22 cellular contexts compared by ENCODE assay signal in genomic region chr3:134064081-134064480, GRCh38. TPM values are rescaled to one million over a fixed set of nuclear protein-coding genes. Genes with fewer than 3 reads are reported as not detected.
DNase-seq lines count a peak whose midpoint lies in the region; ATAC-seq and TF ChIP-seq lines count a peak whose summit lies in the region.
"Had no signal": no experiment of that assay in that cellular context is flagged by ENCODE, and none has a peak within 500 bp of the region (broad histone marks: within the 10 kb centered on the region; RNA-seq: fewer than 3 reads in every experiment).

No MANE protein-coding gene starts in this region.

- H3K27ac ChIP-seq in heart left ventricle: no peak overlapping the region
- H3K27ac ChIP-seq in vagina: no peak overlapping the region
- H3K27ac ChIP-seq: BLaER1, GM23248 had no signal

- no peaks in the 10 kb centered on the region for H3K36me3 Mint-ChIP-seq in osteocyte (ENCODE audit: unreplicated experiment)
- H3K36me3 Mint-ChIP-seq: CD14-positive monocyte; CD4-positive, alpha-beta memory T cell had no signal

- H3K27me3 Mint-ChIP-seq in osteocyte (ENCODE audit: unreplicated experiment): no peaks in the 10 kb centered on the region

- TF ChIP-seq POLR2A in heart left ventricle (IDR thresholded peaks at IDR 0.05) (no peak), vagina (IDR thresholded peaks at IDR 0.05) (no peak)

- H3K4me3 ChIP-seq in heart left ventricle (no peak overlapping the region), vagina (no peak overlapping the region)
- H3K4me3 ChIP-seq: BLaER1, GM12878, GM23248, HAP-1 had no signal

- TF ChIP-seq CTCF in heart left ventricle (IDR thresholded peaks at IDR 0.05) (no peak), osteocyte (IDR thresholded peaks at IDR 0.05) (no peak), vagina (IDR thresholded peaks at IDR 0.05) (no peak)

- ATAC-seq in heart left ventricle (no peak), GM18873 (IDR thresholded peaks at IDR 0.05; ENCODE audit: low FRiP score, unreplicated experiment) (no peak)
- ATAC-seq: GM12878, HepG2 had no signal

- no peaks in the 10 kb centered on the region for H3K36me3 ChIP-seq in heart left ventricle
- H3K36me3 ChIP-seq in vagina: no peaks in the 10 kb centered on the region
- H3K36me3 ChIP-seq: BLaER1, HAP-1 had no signal

- intact Hi-C loops in cardiac septum (cut with DNase I) (no loop called here), heart left ventricle (cut with DNase I) (no loop called here), vagina (cut with DNase I) (no loop called here)

- no peak overlapping the region for H3K27ac Mint-ChIP-seq in osteocyte (ENCODE audit: unreplicated experiment)
- H3K27ac Mint-ChIP-seq: CD14-positive monocyte; CD4-positive, alpha-beta memory T cell had no signal

- no peaks in the 10 kb centered on the region for H3K9me3 Mint-ChIP-seq in osteocyte (ENCODE audit: unreplicated experiment)
- H3K9me3 Mint-ChIP-seq: CD4-positive, alpha-beta memory T cell had no signal

- H3K4me1 Mint-ChIP-seq in osteocyte (ENCODE audit: unreplicated experiment): peaks cover 55% of the 10 kb centered on the region
- H3K4me1 Mint-ChIP-seq: CD14-positive monocyte; CD4-positive, alpha-beta memory T cell had no signal

- no peaks in the 10 kb centered on the region for H3K27me3 ChIP-seq in heart left ventricle
- H3K27me3 ChIP-seq in vagina: no peaks in the 10 kb centered on the region
- H3K27me3 ChIP-seq: BLaER1 had no signal

- peak; percentile 65 for DNase-seq in cardiac septum (ENCODE audit: low spot score)
- DNase-seq in heart left ventricle: no peak
- peak; percentile 9 for DNase-seq in ecto neural progenitor cell (ENCODE audit: low spot score)
- peak; percentile 30 for DNase-seq in osteocyte (ENCODE audit: extremely low spot score, unreplicated experiment)
- peak; percentile 52 to 74 for DNase-seq in vagina (ENCODE audit: extremely low spot score in 2 of 2)
- no peak for DNase-seq in UCSD-AML1 (lab: John Stamatoyannopoulos, UW; ENCODE audit: unreplicated experiment)
- DNase-seq in DMS153 (lab: John Stamatoyannopoulos, UW): no peak
- DNase-seq: 8988T; Calu3; CD4-positive, alpha-beta memory T cell; DMS53; DND-41; EL; GM23248 had no signal

- H3K9me3 ChIP-seq in heart left ventricle: no peaks in the 10 kb centered on the region
- no peaks in the 10 kb centered on the region for H3K9me3 ChIP-seq in vagina
- H3K9me3 ChIP-seq: BLaER1, HAP-1 had no signal

- H3K4me3 Mint-ChIP-seq in osteocyte (ENCODE audit: unreplicated experiment): no peak overlapping the region
- H3K4me3 Mint-ChIP-seq: CD14-positive monocyte; CD4-positive, alpha-beta memory T cell had no signal

- peaks cover 0 to 36% (median 14%) of the 10 kb centered on the region in 12 donors for H3K4me1 ChIP-seq in heart left ventricle
- H3K4me1 ChIP-seq in vagina: peaks cover 9% of the 10 kb centered on the region
- H3K4me1 ChIP-seq: BLaER1, HAP-1 had no signal

- 84 to 91% (median 88%) methylated on average over 2 of the region's 2 CpGs for WGBS in heart left ventricle, 4 donors

RNA-seq across cellular contexts. Expression of gene SLCO2A1, which starts 34.4 kb away (rescaled TPM):
- 59.2 TPM for total RNA-seq in cardiac septum
- total RNA-seq in heart left ventricle: 10 to 100 TPM in 6 of 9 donors, 1 to 10 TPM in 3; 2.8 to 28.4 (median 13.9) TPM
- 10 to 100 TPM in 1 of 2 donors, 1 to 10 TPM in 1; 8.3 to 13.9 TPM for polyA plus RNA-seq in heart left ventricle
- 9.8 and 10.7 TPM in 2 replicates for total RNA-seq in osteocyte
- 40.3 TPM for total RNA-seq in vagina
- total RNA-seq: A673; Calu3; CD4-positive, alpha-beta memory T cell; G401; HepG2 had no signal
- polyA plus RNA-seq: CD4-positive, alpha-beta memory T cell; GM12878 had no signal

Comparison
In these comparisons a context has a peak if more than half of its experiments do, and no peak if none do; other contexts are left out.
1. DNase-seq: peak in cardiac septum (single experiment), ecto neural progenitor cell (single experiment), osteocyte (single experiment) and vagina (2 of 2); none in heart left ventricle (0 of 5), UCSD-AML1 (single experiment) and DMS153 (single experiment).